ENCODE assay signal across 8 cellular contexts in genomic region chr17:5418858-5419355, GRCh38. TPM values are rescaled to one million over a fixed set of nuclear protein-coding genes. Genes with fewer than 3 reads are reported as not detected.
DNase-seq lines count a peak whose midpoint lies in the region; ATAC-seq, FAIRE-seq and TF ChIP-seq lines count a peak whose summit lies in the region.

No MANE protein-coding gene starts in this region.

- FAIRE-seq in GM12878 (lab: Jason Lieb, UNC): peak; percentile 97
- no peak for FAIRE-seq in kidney (lab: Jason Lieb, UNC)

- H3K9me3 ChIP-seq in SK-N-MC (ENCODE audit: low read depth, low read length): no peaks in the 10 kb centered on the region
- H3K9me3 ChIP-seq in GM12878 (replicated peaks; ENCODE audit: control insufficient read depth, insufficient read depth, low read length): no peaks in the 10 kb centered on the region
- no peaks in the 10 kb centered on the region for H3K9me3 ChIP-seq in kidney (ENCODE audit: control insufficient read depth in 1 of 2, low read length in 2 of 2)

- peaks cover 72% of the 10 kb centered on the region for H3K79me2 ChIP-seq in GM12878 (ENCODE audit: control insufficient read depth, insufficient read depth, low read length)

- SMC1A ChIA-PET in GM12878 (lab: Charles Lee; ENCODE audit: uncharacterized antibody, unreplicated experiment): interaction anchor here (0.7 to 1.5 kb wide), 7 partner anchors 18 to 182 kb away, joined by 3 to 5 read pairs (median 3); no protein-coding TSS in a partner anchor

- POLR2A ChIA-PET in GM12878 (lab: Charles Lee): interaction anchor here (0.8 to 2.0 kb wide), 12 partner anchors 8 to 182 kb away, joined by 3 to 13 read pairs (median 4); partner anchors contain the start of genes C1QBP, DERL2 and MIS12

- RAD21 ChIA-PET in GM12878 (lab: Charles Lee; ENCODE audit: unreplicated experiment): interaction anchor here (0.7 to 3.7 kb wide), 12 partner anchors 8 to 227 kb away, joined by 3 to 15 read pairs (median 3); partner anchors contain the start of genes C1QBP and ZNF594

- H3K4me1 ChIP-seq in GM12878 (ENCODE audit: control insufficient read depth, insufficient read depth, low read length) (peaks cover 15% of the 10 kb centered on the region), kidney (ENCODE audit: control insufficient read depth in 1 of 2, insufficient read depth in 1 of 2, low read depth in 1 of 2, low read length in 2 of 2) (peaks cover 8 to 14% of the 10 kb centered on the region in 2 donors)

- peak overlapping the region; percentile 61 for H3K4me2 ChIP-seq in GM12878 (ENCODE audit: control insufficient read depth, insufficient read depth)

- peaks cover 55% of the 10 kb centered on the region for H3K36me3 ChIP-seq in SK-N-MC (ENCODE audit: insufficient read depth, low read length)
- peaks cover 0 to 34% of the 10 kb centered on the region in 2 experiments; a peak in 3 of 4 replicates for H3K36me3 ChIP-seq in GM12878 (ENCODE audit: control insufficient read depth in 2 of 2, insufficient read depth in 2 of 2, low read length in 1 of 2)
- peaks cover 8 to 22% of the 10 kb centered on the region in 2 donors for H3K36me3 ChIP-seq in kidney (ENCODE audit: control insufficient read depth in 1 of 2, insufficient read depth in 2 of 2, low read length in 2 of 2)

- CTCF ChIA-PET in GM12878 (lab: Yijun Ruan, JAX): interaction anchor here (0.8 to 3.5 kb wide), 6 partner anchors 8 to 170 kb away, joined by 3 to 23 read pairs (median 4); partner anchors contain the start of genes C1QBP and RABEP1

- H3K27me3 ChIP-seq in GM12878 (replicated peaks in 1 of 2; ENCODE audit: control insufficient read depth in 2 of 2, insufficient read depth in 2 of 2, low read length in 1 of 2): no peaks in the 10 kb centered on the region

- peak overlapping the region; percentile 53 for H2AFZ ChIP-seq in GM12878 (ENCODE audit: control insufficient read depth, low read depth, low read length)

- H3K27ac ChIP-seq in SK-N-MC (peak overlapping the region; percentile 48; the same call in 1 of the 2 replicates), GM12878 (ENCODE audit: control insufficient read depth, insufficient read depth) (peak overlapping the region; percentile 100), kidney (ENCODE audit: low read depth in 2 of 2, low read length in 2 of 2) (peak overlapping the region; percentile 93 to 96)

- no peaks in the 10 kb centered on the region for H4K20me1 ChIP-seq in GM12878 (ENCODE audit: control insufficient read depth, insufficient read depth)

- H3K4me3 ChIP-seq in SK-N-MC (peak overlapping the region; percentile 83), GM12878 (peak overlapping the region; percentile 87), kidney (ENCODE audit: low read length in 2 of 2) (peak overlapping the region; percentile 80 to 99)

- TF ChIP-seq RAD21 in GM12878 (IDR thresholded peaks at IDR 0.05; ENCODE audit: insufficient read depth, low read depth, low read length): no peak

- in situ Hi-C loops in GM12878 (cut with MboI): no loop called here

- no peak for TF ChIP-seq POLR2A in GM12878 (IDR thresholded peaks at IDR 0.05; ENCODE audit: low read depth, low read length)

- TF ChIP-seq CTCF in GM12878 (IDR thresholded peaks at IDR 0.05 in 2 of 3, conservative IDR thresholded peaks at IDR 0.05 in 1 of 3; ENCODE audit: control insufficient read depth in 2 of 3, extremely low read depth in 1 of 3, insufficient read depth in 1 of 3, low read depth in 3 of 3, low read length in 3 of 3) (no peak), kidney (IDR thresholded peaks at IDR 0.05; ENCODE audit: borderline replicate concordance, extremely low read depth, insufficient read depth) (no peak)

- intact Hi-C loops in Right ventricle myocardium superior (cut with DNase I): no loop called here
- intact Hi-C loops in cardiac septum (cut with DNase I): no loop called here
- intact Hi-C loops in GM12878 (cut with micrococcal nuclease; ENCODE audit: unreplicated experiment): no loop called here
- intact Hi-C loops in kidney (cut with DNase I): no loop called here

- TF ChIP-seq EP300 in GM12878 (IDR thresholded peaks at IDR 0.05; ENCODE audit: borderline replicate concordance in 1 of 2, control insufficient read depth in 1 of 2, low read depth in 2 of 2, low read length in 2 of 2): peak in 1 of 2 experiments; percentile 54; a peak in 2 of 4 replicates

- H3K9ac ChIP-seq in SK-N-MC (ENCODE audit: insufficient read length): peak overlapping the region; percentile 94
- H3K9ac ChIP-seq in GM12878 (ENCODE audit: control insufficient read depth, insufficient read depth, low read length): peak overlapping the region; percentile 100
- H3K9ac ChIP-seq in kidney (ENCODE audit: low read length in 2 of 2): peak overlapping the region; percentile 74 to 97

- under 1% methylated on average over 26 of the region's 26 CpGs for WGBS in GM12878 (ENCODE audit: insufficient coverage, insufficient replicate concordance, low lambda C conversion rate, missing lambda C conversion rate)

- DNase-seq in Right ventricle myocardium superior: no peak
- no peak for DNase-seq in cardiac septum (ENCODE audit: low spot score)
- DNase-seq in SK-N-MC (ENCODE audit: low read depth, low spot score): no peak
- DNase-seq in GM12878 (ENCODE audit: low read depth, low spot score): peak; percentile 84
- peak; percentile 78 for DNase-seq in kidney
- DNase-seq in stimulated activated CD4-positive, alpha-beta T cell treated with anti-CD3 and anti-CD28 coated beads, Interleukin-2, amount 100 ng/mL, for 4 hours (ENCODE audit: low read depth): peak; percentile 61
- no peak for DNase-seq in epidermal melanocyte (ENCODE audit: insufficient read length, low spot score)

- ATAC-seq in Right ventricle myocardium superior (ENCODE audit: poor library complexity) (peak; percentile 6), HG03457 (IDR thresholded peaks at IDR 0.05; ENCODE audit: unreplicated experiment) (peak; percentile 17), GM12878 (peak; percentile 68)

- TSS peak; percentile 86 for BruUV-seq in GM12878 (replicated peaks; lab: Mats Ljungman, UMichigan)

RNA-seq across cellular contexts. Expression of gene NUP88, which starts 0.6 kb away (rescaled TPM):
- 39.6 TPM for total RNA-seq in Right ventricle myocardium superior
- total RNA-seq in cardiac septum: 45.1 TPM
- 270 and 280 TPM in 2 replicates for total RNA-seq in GM12878 (2013; cell fraction: nucleolus; rRNA removed)
- 188 and 189 TPM in 2 replicates for total RNA-seq in GM12878 (2014; rRNA removed)
- 232 and 233 TPM in 2 replicates for total RNA-seq in GM12878 (2014; rRNA removed; fragmentation: Illumina TruSeq; extraction: Trizol)
- total RNA-seq in GM12878 (2021): 109 and 125 TPM in 2 replicates
- polyA plus RNA-seq in GM12878 (2011; ENCODE audit: low read depth): 35.8 TPM
- 200 and 238 TPM in 2 replicates for polyA plus RNA-seq in GM12878 (2011; rRNA removed)
- 145 and 161 TPM in 2 replicates for polyA plus RNA-seq in GM12878 (2011; cell fraction: cytosol; rRNA removed)
- polyA plus RNA-seq in GM12878 (2011; cell fraction: nucleus; rRNA removed): 127 and 139 TPM in 2 replicates
- polyA plus RNA-seq in GM12878 (2012): 80.8 and 110 TPM in 2 replicates
- 244 and 280 TPM in 2 replicates for polyA plus RNA-seq in GM12878 (2014; fragmentation: Illumina TruSeq; extraction: Trizol)
- polyA plus RNA-seq in GM12878 (2014; fragmentation: Nextera tagmentation; extraction: Ambion mirVana): 100 to 1,000 TPM; 110 to 137 TPM
- polyA plus RNA-seq in GM12878 (2014; rRNA removed): 153 and 173 TPM in 2 replicates
- 100 to 1,000 TPM; 188 to 208 TPM for polyA plus RNA-seq in GM12878 (2016; fragmentation: Nextera tagmentation; extraction: Ambion mirVana)
- 258 and 329 TPM in 2 replicates for polyA minus RNA-seq in GM12878 (2011; rRNA and poly(A)+ RNA removed)
- 66.0 and 82.0 TPM in 2 replicates for polyA minus RNA-seq in GM12878 (2011; cell fraction: cytosol; rRNA and poly(A)+ RNA removed)
- polyA minus RNA-seq in GM12878 (2011; cell fraction: nucleus; rRNA and poly(A)+ RNA removed): 93.5 and 119 TPM in 2 replicates
- total RNA-seq in kidney: 57.9 TPM
- 55.1 TPM for polyA plus RNA-seq in kidney (ENCODE audit: insufficient read depth, low read depth, low replicate concordance)

RNA-seq across cellular contexts. Expression of gene RPAIN, which starts 1.1 kb away (rescaled TPM):
- total RNA-seq in Right ventricle myocardium superior (24.8 TPM), cardiac septum (30.0 TPM), GM12878 (2014; rRNA removed) (68.6 and 70.4 TPM in 2 replicates), GM12878 (2014; rRNA removed; fragmentation: Illumina TruSeq; extraction: Trizol) (74.6 and 76.3 TPM in 2 replicates), GM12878 (2021) (44.6 and 45.8 TPM in 2 replicates), kidney (36.1 TPM)
- 166 and 189 TPM in 2 replicates for total RNA-seq in GM12878 (2013; cell fraction: nucleolus; rRNA removed)
- 32.9 TPM for polyA plus RNA-seq in GM12878 (2011; ENCODE audit: low read depth)
- polyA plus RNA-seq in GM12878 (2011; rRNA removed) (69.5 and 69.8 TPM in 2 replicates), GM12878 (2014; fragmentation: Illumina TruSeq; extraction: Trizol) (50.2 and 53.3 TPM in 2 replicates), GM12878 (2014; fragmentation: Nextera tagmentation; extraction: Ambion mirVana) (100 to 1,000 TPM; 101 to 109 TPM), GM12878 (2014; rRNA removed) (50.6 and 56.4 TPM in 2 replicates), GM12878 (2016; fragmentation: Nextera tagmentation; extraction: Ambion mirVana) (10 to 100 TPM; 71.5 to 74.8 TPM), kidney (ENCODE audit: insufficient read depth, low read depth, low replicate concordance) (34.0 TPM)
- 45.4 and 50.3 TPM in 2 replicates for polyA plus RNA-seq in GM12878 (2011; cell fraction: cytosol; rRNA removed)
- 60.8 and 64.9 TPM in 2 replicates for polyA plus RNA-seq in GM12878 (2011; cell fraction: nucleus; rRNA removed)
- polyA plus RNA-seq in GM12878 (2012): 35.3 and 37.0 TPM in 2 replicates
- 39.9 and 44.4 TPM in 2 replicates for polyA minus RNA-seq in GM12878 (2011; rRNA and poly(A)+ RNA removed)
- polyA minus RNA-seq in GM12878 (2011; cell fraction: cytosol; rRNA and poly(A)+ RNA removed): 15.9 and 16.4 TPM in 2 replicates
- polyA minus RNA-seq in GM12878 (2011; cell fraction: nucleus; rRNA and poly(A)+ RNA removed): 35.1 and 43.3 TPM in 2 replicates

RNA-seq across cellular contexts. Expression of gene C1QBP, which starts 20.0 kb away (rescaled TPM):
- 128 TPM for total RNA-seq in Right ventricle myocardium superior
- 101 TPM for total RNA-seq in cardiac septum
- 51.2 and 54.9 TPM in 2 replicates for total RNA-seq in GM12878 (2013; cell fraction: nucleolus; rRNA removed)
- total RNA-seq in GM12878 (2014; rRNA removed): 415 and 426 TPM in 2 replicates
- 629 and 683 TPM in 2 replicates for total RNA-seq in GM12878 (2014; rRNA removed; fragmentation: Illumina TruSeq; extraction: Trizol)
- total RNA-seq in GM12878 (2021): 411 and 415 TPM in 2 replicates
- polyA plus RNA-seq in GM12878 (2011; ENCODE audit: low read depth): 296 TPM
- polyA plus RNA-seq in GM12878 (2011; rRNA removed): 444 and 610 TPM in 2 replicates
- polyA plus RNA-seq in GM12878 (2011; cell fraction: cytosol; rRNA removed): 232 and 273 TPM in 2 replicates
- 184 and 213 TPM in 2 replicates for polyA plus RNA-seq in GM12878 (2011; cell fraction: nucleus; rRNA removed)
- 238 and 269 TPM in 2 replicates for polyA plus RNA-seq in GM12878 (2012)
- polyA plus RNA-seq in GM12878 (2014; fragmentation: Illumina TruSeq; extraction: Trizol): 592 and 753 TPM in 2 replicates
- 100 to 1,000 TPM; 124 to 227 TPM for polyA plus RNA-seq in GM12878 (2014; fragmentation: Nextera tagmentation; extraction: Ambion mirVana)
- 381 and 414 TPM in 2 replicates for polyA plus RNA-seq in GM12878 (2014; rRNA removed)
- polyA plus RNA-seq in GM12878 (2016; fragmentation: Nextera tagmentation; extraction: Ambion mirVana): 100 to 1,000 TPM; 945 to 989 TPM
- polyA minus RNA-seq in GM12878 (2011; rRNA and poly(A)+ RNA removed): 160 and 234 TPM in 2 replicates
- 111 TPM in 2 replicates for polyA minus RNA-seq in GM12878 (2011; cell fraction: cytosol; rRNA and poly(A)+ RNA removed)
- 34.8 and 40.8 TPM in 2 replicates for polyA minus RNA-seq in GM12878 (2011; cell fraction: nucleus; rRNA and poly(A)+ RNA removed)
- 91.5 TPM for total RNA-seq in kidney
- polyA plus RNA-seq in kidney (ENCODE audit: insufficient read depth, low read depth, low replicate concordance): 181 TPM

RNA-seq across cellular contexts. Expression of gene DHX33, which starts 49.9 kb away (rescaled TPM):
- total RNA-seq in Right ventricle myocardium superior (4.0 TPM), cardiac septum (6.3 TPM), GM12878 (2014; rRNA removed) (11.7 and 12.7 TPM in 2 replicates), GM12878 (2014; rRNA removed; fragmentation: Illumina TruSeq; extraction: Trizol) (12.4 and 12.8 TPM in 2 replicates), GM12878 (2021) (30.6 and 33.5 TPM in 2 replicates), kidney (13.2 TPM)
- total RNA-seq in GM12878 (2013; cell fraction: nucleolus; rRNA removed): 17.5 and 18.6 TPM in 2 replicates
- 8.1 TPM for polyA plus RNA-seq in GM12878 (2011; ENCODE audit: low read depth)
- polyA plus RNA-seq in GM12878 (2011; rRNA removed) (12.3 and 16.5 TPM in 2 replicates), GM12878 (2014; fragmentation: Illumina TruSeq; extraction: Trizol) (32.0 and 33.2 TPM in 2 replicates), GM12878 (2014; fragmentation: Nextera tagmentation; extraction: Ambion mirVana) (10 to 100 TPM; 12.2 to 13.3 TPM), GM12878 (2014; rRNA removed) (24.6 and 24.8 TPM in 2 replicates), GM12878 (2016; fragmentation: Nextera tagmentation; extraction: Ambion mirVana) (1 to 10 TPM; 6.5 to 8.5 TPM), kidney (ENCODE audit: insufficient read depth, low read depth, low replicate concordance) (3.1 TPM)
- polyA plus RNA-seq in GM12878 (2011; cell fraction: cytosol; rRNA removed): 16.9 and 18.8 TPM in 2 replicates
- 12.3 and 20.4 TPM in 2 replicates for polyA plus RNA-seq in GM12878 (2011; cell fraction: nucleus; rRNA removed)
- polyA plus RNA-seq in GM12878 (2012): 11.2 and 11.5 TPM in 2 replicates
- 27.1 and 28.2 TPM in 2 replicates for polyA minus RNA-seq in GM12878 (2011; rRNA and poly(A)+ RNA removed)
- polyA minus RNA-seq in GM12878 (2011; cell fraction: cytosol; rRNA and poly(A)+ RNA removed): 12.3 and 12.7 TPM in 2 replicates
- 5.7 and 9.2 TPM in 2 replicates for polyA minus RNA-seq in GM12878 (2011; cell fraction: nucleus; rRNA and poly(A)+ RNA removed)

Comparison
In these comparisons a context has a peak if more than half of its experiments do, and no peak if none do; other contexts are left out.
1. ATAC-seq: peak in every context shown above with its lines; median percentile 68 in GM12878; 17 in HG03457; 6 in Right ventricle myocardium superior.
2. DNase-seq: peak in GM12878 (single experiment), kidney (single experiment) and stimulated activated CD4-positive, alpha-beta T cell treated with anti-CD3 and anti-CD28 coated beads, Interleukin-2, amount 100 ng/mL, for 4 hours (single experiment); none in Right ventricle myocardium superior (single experiment), cardiac septum (single experiment), SK-N-MC (single experiment) and epidermal melanocyte (single experiment).
3. H3K27ac ChIP-seq: peak in every context shown above with its lines; median percentile 100 in GM12878; 94 in kidney; 48 in SK-N-MC.
4. Peak in every context shown above with its lines, with median percentiles within 50 percentile points of each other: H3K4me3 ChIP-seq and H3K9ac ChIP-seq.